Comparison of ENCODE assay signal across 8 cellular contexts in genomic region chr18:23053756-23054457, GRCh38.
DNase-seq lines count a peak whose midpoint lies in the region; ATAC-seq and TF ChIP-seq lines count a peak whose summit lies in the region.

No MANE protein-coding gene starts in this region.

- H2BK15ac ChIP-seq in H9 (ENCODE audit: low read depth, low read length) = no peak overlapping the region

- ATAC-seq in GM18502 (IDR thresholded peaks at IDR 0.05; ENCODE audit: poor library complexity, unreplicated experiment) (no peak), GM19035 (IDR thresholded peaks at IDR 0.05; ENCODE audit: unreplicated experiment) (no peak)

- H3K4me1 ChIP-seq in H9 (ENCODE audit: insufficient read depth, low read length) (no peaks in the 10 kb centered on the region), PC-9 (replicated peaks; ENCODE audit: insufficient read depth) (no peaks in the 10 kb centered on the region)
- peaks cover 5% of the 10 kb centered on the region for H3K4me1 ChIP-seq in effector memory CD4-positive, alpha-beta T cell (ENCODE audit: control insufficient read depth, insufficient read depth, low read length, poor library complexity, severe bottlenecking)

- H4K91ac ChIP-seq in H9 (ENCODE audit: insufficient read length, low read depth, low read length) = no peak overlapping the region

- H2BK5ac ChIP-seq in H9 (ENCODE audit: insufficient read length, low read length) = no peak overlapping the region

- POLR2A ChIA-PET in PC-9 (lab: Charles Lee; ENCODE audit: unreplicated experiment) = no interaction called here

- no peak overlapping the region for H2BK20ac ChIP-seq in H9 (ENCODE audit: low read depth, low read length, poor library complexity, severe bottlenecking)

- H3K4me2 ChIP-seq in H9 (ENCODE audit: insufficient read depth, insufficient read length, low read length) = no peak overlapping the region
- H3K4me2 ChIP-seq in PC-9 = 0 out of 2 replicates have a peak overlapping the region, but pooled peaks have one; percentile 14

- H3K9me3 ChIP-seq in H9 (ENCODE audit: control insufficient read depth, low read depth, low read length) = no peaks in the 10 kb centered on the region
- H3K9me3 ChIP-seq in PC-9 (ENCODE audit: insufficient read depth, low read depth) = no peaks in the 10 kb centered on the region
- H3K9me3 ChIP-seq in effector memory CD4-positive, alpha-beta T cell (ENCODE audit: control insufficient read depth, low read length) = no peaks in the 10 kb centered on the region

- H2AFZ ChIP-seq in H9 (ENCODE audit: low read length) (no peak overlapping the region), PC-9 (no peak overlapping the region)

- H3F3A ChIP-seq in PC-9 (ENCODE audit: insufficient read depth, low read depth) = no peaks in the 10 kb centered on the region

- H3K79me2 ChIP-seq in H9 (ENCODE audit: insufficient read depth, low read length) (no peaks in the 10 kb centered on the region), PC-9 (ENCODE audit: low read depth) (no peaks in the 10 kb centered on the region)

- no peaks in the 10 kb centered on the region for H3K9me2 ChIP-seq in PC-9 (ENCODE audit: insufficient read depth)

- no peak overlapping the region for H3K4ac ChIP-seq in H9 (ENCODE audit: low read depth, low read length)

- no peaks in the 10 kb centered on the region for H3K27me3 ChIP-seq in H9 (ENCODE audit: insufficient read depth, low read length)
- no peaks in the 10 kb centered on the region for H3K27me3 ChIP-seq in PC-9 (ENCODE audit: insufficient read depth, low read depth)
- H3K27me3 ChIP-seq in effector memory CD4-positive, alpha-beta T cell (replicated peaks; ENCODE audit: control insufficient read depth, insufficient read depth, low read length, poor library complexity, severe bottlenecking) = no peaks in the 10 kb centered on the region

- H3K9me3 Mint-ChIP-seq in H9 = no peaks in the 10 kb centered on the region; a peak in 1 of 5 replicates

- no peak overlapping the region for H3K9ac ChIP-seq in H9 (ENCODE audit: extremely low read depth, insufficient read length, low read length)

- H2AK5ac ChIP-seq in H9 (ENCODE audit: insufficient read length, low read length) = no peak overlapping the region

- WGBS in H9 (ENCODE audit: extremely low coverage, insufficient read length, low lambda C conversion rate) = no CpG with 5 or more reads among the region's 16 CpGs

- H4K20me1 ChIP-seq in H9 (ENCODE audit: control insufficient read depth, insufficient read depth, insufficient read length) (no peaks in the 10 kb centered on the region), PC-9 (ENCODE audit: insufficient read depth) (no peaks in the 10 kb centered on the region)

- H3K27ac ChIP-seq in H9 (ENCODE audit: insufficient read length, low read depth, low read length) = no peak overlapping the region
- no peak overlapping the region for H3K27ac ChIP-seq in PC-9
- H3K27ac ChIP-seq in effector memory CD4-positive, alpha-beta T cell (ENCODE audit: insufficient read depth, low read length, poor library complexity, severe bottlenecking) = no peak overlapping the region

- H4K5ac ChIP-seq in H9 (ENCODE audit: insufficient read length, low read depth, low read length) = no peak overlapping the region

- 0 out of 2 replicates have a peak, but pooled peaks cover 2% of the 10 kb centered on the region for H3K27me3 Mint-ChIP-seq in H9 (ENCODE audit: low read depth)

- H3K36me3 ChIP-seq in PC-9 (ENCODE audit: low read depth) = no peaks in the 10 kb centered on the region
- H3K36me3 ChIP-seq in effector memory CD4-positive, alpha-beta T cell (ENCODE audit: control insufficient read depth, insufficient read depth, low read length) = no peaks in the 10 kb centered on the region

- peak; percentile 71 for TF ChIP-seq CTCF in H9 (conservative IDR thresholded peaks at IDR 0.05)
- peak; percentile 44 for TF ChIP-seq CTCF in PC-9 (conservative IDR thresholded peaks at IDR 0.05)
- TF ChIP-seq CTCF in fibroblast of the aortic adventitia (IDR thresholded peaks at IDR 0.05; ENCODE audit: insufficient read depth, low read length) = peak; percentile 57

- no peak overlapping the region for H3K23ac ChIP-seq in H9 (ENCODE audit: insufficient read length, low read depth, low read length)

- H3K4me3 ChIP-seq in PC-9 = no peak overlapping the region
- H3K4me3 ChIP-seq in fibroblast of the aortic adventitia (ENCODE audit: low read depth, low read length) = no peak overlapping the region
- no peak overlapping the region for H3K4me3 ChIP-seq in effector memory CD4-positive, alpha-beta T cell (ENCODE audit: insufficient read depth, low read depth, low read length, poor library complexity, severe bottlenecking)

- CTCF ChIA-PET in PC-9 (lab: Charles Lee) = no interaction called here

- intact Hi-C loops in PC-9 (cut with micrococcal nuclease; ENCODE audit: unreplicated experiment) = no loop called here

- no TSS peak for BruUV-seq in PC-9 (replicated peaks; lab: Mats Ljungman, UMichigan)

- peak overlapping the region in 1 of 3 experiments; percentile 71; a peak in 1 of 7 replicates for H3K27ac Mint-ChIP-seq in H9

- H3K4me3 Mint-ChIP-seq in H9 = no peak overlapping the region

- H3K18ac ChIP-seq in H9 (ENCODE audit: insufficient read length, low read depth, low read length) = peak overlapping the region; percentile 52

- H3K4me1 Mint-ChIP-seq in H9 = peaks cover 8 to 10% of the 10 kb centered on the region in 2 experiments

- H4K8ac ChIP-seq in H9 (replicated peaks; ENCODE audit: insufficient read length, low read depth, low read length) = no peak overlapping the region

- H2BK12ac ChIP-seq in H9 (ENCODE audit: insufficient read length, low read depth, low read length) = no peak overlapping the region

- no peak overlapping the region for H2BK120ac ChIP-seq in H9 (ENCODE audit: low read depth, low read length, poor library complexity, severe bottlenecking)

- DNase-seq in H9 (peak; percentile 87), PC-9 (peak; percentile 56 to 80), fibroblast of the aortic adventitia (ENCODE audit: low read depth) (peak; percentile 66), retina (peak; percentile 59), NCI-H510A treated with DMSO at 0.1 percent for 48 hours (lab: John Stamatoyannopoulos, UW) (no peak)
- no peak for DNase-seq in effector memory CD4-positive, alpha-beta T cell

- H3T11ph ChIP-seq in H9 (ENCODE audit: low read length) = no peak overlapping the region

- H3K14ac ChIP-seq in H9 (ENCODE audit: insufficient read depth, low read length) = no peak overlapping the region; the same call in 1 of the 2 replicates

- H3K56ac ChIP-seq in H9 (ENCODE audit: insufficient read length, low read depth, low read length) = no peak overlapping the region

- H3K36me3 Mint-ChIP-seq in H9 (ENCODE audit: insufficient read depth in 1 of 3, low read depth in 3 of 3) = no peaks in the 10 kb centered on the region

- no peaks in the 10 kb centered on the region for H3K79me1 ChIP-seq in H9 (ENCODE audit: insufficient read depth, low read depth, low read length, poor library complexity, severe bottlenecking)

- no peaks in the 10 kb centered on the region for H3K23me2 ChIP-seq in H9 (ENCODE audit: insufficient read length, low read depth, low read length, poor library complexity, severe bottlenecking)

Comparison
In these comparisons a context has a peak if more than half of its experiments do, and no peak if none do; other contexts are left out.
1. DNase-seq: peak in H9 (single experiment), PC-9 (2 of 2), fibroblast of the aortic adventitia (single experiment) and retina (single experiment); none in NCI-H510A treated with DMSO at 0.1 percent for 48 hours (single experiment) and effector memory CD4-positive, alpha-beta T cell (0 of 3).
2. Peak in every context shown above with its lines, with median percentiles within 50 percentile points of each other: CTCF ChIP-seq.